ENCODE assay signal across 11 cellular contexts in genomic region chr4:76260571-76260970, GRCh38. TPM values are rescaled to one million over a fixed set of nuclear protein-coding genes. Genes with fewer than 3 reads are reported as not detected.
"Had no signal": no experiment of that assay in that cellular context is flagged by ENCODE, and none has a peak within 500 bp of the region (broad histone marks: within the 10 kb centered on the region; RNA-seq: fewer than 3 reads in every experiment).

No MANE protein-coding gene starts in this region.

- H3K27ac ChIP-seq: GM23248, HL-60 had no signal

- ATAC-seq: HCT116, K562 had no signal

- DNase-seq: GM23248, GOT3, H7, HFFc6, IMR-90, KG1 had no signal

- FAIRE-seq: K562 had no signal

- H3K36me3 ChIP-seq: HAP-1 had no signal

- H2AFZ ChIP-seq: GM23248 had no signal

- H3K9me3 ChIP-seq: HAP-1 had no signal

- H3K4me3 ChIP-seq: GM23248, HAP-1, K562 had no signal

- H3K4me1 ChIP-seq: HAP-1 had no signal

- H3K9ac ChIP-seq: GM23248 had no signal

RNA-seq across cellular contexts. Expression of gene FAM47E, which starts 9.1 kb away (rescaled TPM):
- total RNA-seq: GM23248, HT1080, IMR-90 had no signal
- polyA plus RNA-seq: GM23248 had no signal
